Comparison of ENCODE assay signal across 11 cellular contexts in genomic region chr13:50026788-50027473, GRCh38. TPM values are rescaled to one million over a fixed set of nuclear protein-coding genes. Genes with fewer than 3 reads are reported as not detected.
DNase-seq lines count a peak whose midpoint lies in the region; ATAC-seq, FAIRE-seq and TF ChIP-seq lines count a peak whose summit lies in the region.
"Had no signal": no experiment of that assay in that cellular context is flagged by ENCODE, and none has a peak within 500 bp of the region (broad histone marks: within the 10 kb centered on the region; RNA-seq: fewer than 3 reads in every experiment).

No MANE protein-coding gene starts in this region.

- H3K4me2 ChIP-seq in HepG2 (ENCODE audit: low read depth, low read length) = no peak overlapping the region

- no peak overlapping the region for H3K27ac Mint-ChIP-seq in MCF 10A (ENCODE audit: low read depth, unreplicated experiment)

- WGBS in HepG2 (ENCODE audit: low lambda C conversion rate) = 99% methylated on average over 2 of the region's 2 CpGs

- H4K20me1 ChIP-seq in HepG2 (ENCODE audit: insufficient read depth, low read length) = no peaks in the 10 kb centered on the region

- TF ChIP-seq RAD21 in HepG2 (CRISPR knock-in tag; IDR thresholded peaks at IDR 0.05) = no peak

- H3K27me3 ChIP-seq in HepG2 (ENCODE audit: control insufficient read depth in 1 of 2, insufficient read depth in 2 of 2, low read length in 2 of 2) (no peaks in the 10 kb centered on the region), ascending aorta (no peaks in the 10 kb centered on the region)

- ATAC-seq in GM18867 (IDR thresholded peaks at IDR 0.05; ENCODE audit: unreplicated experiment) (peak; percentile 100), GM21619 (IDR thresholded peaks at IDR 0.05; ENCODE audit: unreplicated experiment) (peak; percentile 100), HG03280 (IDR thresholded peaks at IDR 0.05; ENCODE audit: unreplicated experiment) (peak; percentile 99), HepG2 (no peak)

- no peak for DNase-seq in HepG2 (ENCODE audit: low spot score)
- DNase-seq in ascending aorta (ENCODE audit: low spot score in 2 of 2) = no peak
- no peak for DNase-seq in NCI-H1105 (lab: John Stamatoyannopoulos, UW)
- DNase-seq in stimulated activated naive CD4-positive, alpha-beta T cell treated with Interleukin-2 at 50 U/mL for 16 hours (lab: John Stamatoyannopoulos, UW) = no peak
- DNase-seq in MCF 10A (ENCODE audit: unreplicated experiment) = no peak
- DNase-seq: DMS79, NCI-H69 had no signal

- TF ChIP-seq POLR2A in HepG2 (IDR thresholded peaks at IDR 0.05; ENCODE audit: insufficient read depth in 1 of 2, low read depth in 2 of 2, low read length in 2 of 2) = no peak

- 0 out of 2 replicates have a peak, but pooled peaks cover 9% of the 10 kb centered on the region for H3K4me1 ChIP-seq in HepG2 (ENCODE audit: insufficient read depth, low read length)
- no peaks in the 10 kb centered on the region for H3K4me1 ChIP-seq in ascending aorta

- in situ Hi-C loops in HepG2 (cut with HindIII; ENCODE audit: extremely low pct_ligation_motif_present, low pct_unique_long_range_greater_than_20kb) = no loop called here

- H3K4me3 ChIP-seq in HepG2 (replicated peaks in 1 of 3; ENCODE audit: insufficient read depth in 1 of 3, low read depth in 2 of 3, low read length in 3 of 3) = no peak overlapping the region
- H3K4me3 ChIP-seq in ascending aorta = no peak overlapping the region

- H3K79me2 ChIP-seq in HepG2 (ENCODE audit: insufficient read depth, low read length) = no peaks in the 10 kb centered on the region

- no peak for TF ChIP-seq CTCF in HepG2 (CRISPR knock-in tag; IDR thresholded peaks at IDR 0.05)
- TF ChIP-seq CTCF in ascending aorta (IDR thresholded peaks at IDR 0.05) = no peak
- no peak for TF ChIP-seq CTCF in MCF 10A (IDR thresholded peaks at IDR 0.05; ENCODE audit: unreplicated experiment)

- CTCF ChIA-PET in HepG2 (lab: Yijun Ruan, JAX; ENCODE audit: low intra/inter-chr PET ratio, low total read pairs) = no interaction called here
- CTCF ChIA-PET in MCF 10A (lab: Yijun Ruan, JAX) = no interaction called here

- POLR2A ChIA-PET in HepG2 (lab: Yijun Ruan, JAX) = no interaction called here
- POLR2A ChIA-PET in MCF 10A (lab: Yijun Ruan, JAX) = interaction anchor here (0.8 kb wide), 1 partner anchor 25 kb away, joined by 4 read pairs; no protein-coding TSS in a partner anchor

- BruUV-seq in HepG2 (replicated peaks; lab: Mats Ljungman, UMichigan) = no TSS peak
- BruUV-seq in MCF 10A (replicated peaks; lab: Mats Ljungman, UMichigan) = no TSS peak

- H3K27me3 Mint-ChIP-seq in MCF 10A (ENCODE audit: insufficient read depth, unreplicated experiment) = no peaks in the 10 kb centered on the region

- no peaks in the 10 kb centered on the region for H3K9me3 ChIP-seq in HepG2 (ENCODE audit: low read length)
- no peaks in the 10 kb centered on the region for H3K9me3 ChIP-seq in ascending aorta

- H3K36me3 Mint-ChIP-seq in MCF 10A (ENCODE audit: insufficient read depth, unreplicated experiment) = peaks cover 31% of the 10 kb centered on the region

- no peaks in the 10 kb centered on the region for H3K36me3 ChIP-seq in HepG2 (replicated peaks in 1 of 2; ENCODE audit: control insufficient read depth in 1 of 2, insufficient read depth in 2 of 2, low read length in 2 of 2)
- peaks cover 3 to 20% of the 10 kb centered on the region in 2 donors for H3K36me3 ChIP-seq in ascending aorta

- intact Hi-C loops in HepG2 (cut with micrococcal nuclease; ENCODE audit: unreplicated experiment) (no loop called here), ascending aorta (cut with DNase I) (no loop called here), MCF 10A (cut with micrococcal nuclease) (no loop called here)

- no peaks in the 10 kb centered on the region for H3K9me3 Mint-ChIP-seq in MCF 10A (ENCODE audit: unreplicated experiment)

- H3K27ac ChIP-seq in HepG2 (ENCODE audit: extremely low read length, insufficient read depth, low read length) (no peak overlapping the region), ascending aorta (no peak overlapping the region)

- H3K4me3 Mint-ChIP-seq in MCF 10A (ENCODE audit: unreplicated experiment) = no peak overlapping the region

- no peak for FAIRE-seq in HepG2 (lab: Jason Lieb, UNC)
- FAIRE-seq: TTC549 had no signal

- TF ChIP-seq EP300 in HepG2 (IDR thresholded peaks at IDR 0.05; ENCODE audit: low read depth in 2 of 2, low read length in 2 of 2) = no peak
- TF ChIP-seq EP300 in HepG2 (CRISPR knock-in tag; IDR thresholded peaks at IDR 0.05; ENCODE audit: borderline replicate concordance) = no peak

- no peak overlapping the region for H2AFZ ChIP-seq in HepG2 (ENCODE audit: low read length)

- peaks cover 6% of the 10 kb centered on the region for H3K4me1 Mint-ChIP-seq in MCF 10A (ENCODE audit: insufficient read depth, unreplicated experiment)

- H3K9ac ChIP-seq in HepG2 (ENCODE audit: insufficient read depth, low read depth, low read length) = no peak overlapping the region

TF ChIP-seq in HepG2, 621 proteins besides CTCF, POLR2A, EP300 and RAD21:
- TF ChIP-seq ZNF432 (CRISPR knock-in tag; IDR thresholded peaks at IDR 0.05; ENCODE audit: borderline replicate concordance) (no peak), MAFK (conservative IDR thresholded peaks at IDR 0.05 in 1 of 2, IDR thresholded peaks at IDR 0.05 in 1 of 2; ENCODE audit: low read length in 2 of 2) (peak; percentile 98 to 99), MAFF (IDR thresholded peaks at IDR 0.05; ENCODE audit: low read depth, low read length) (peak; percentile 98)
TF ChIP-seq in HepG2: peak in this region for 2.

RNA-seq across cellular contexts. Expression of gene KCNRG, which starts 11.7 kb away (rescaled TPM):
- total RNA-seq in HepG2 (2016; rRNA removed; fragmentation: Illumina TruSeq; extraction: Trizol) (0.94 and 1.0 TPM in 2 replicates), ascending aorta (3.3 TPM), MCF 10A (2022) (0.28 and 0.49 TPM in 2 replicates)
- 0.26 TPM in 1 of 2 replicates, not detected in the other for total RNA-seq in HepG2 (2016; cell fraction: cytosol; rRNA removed; fragmentation: Illumina TruSeq; extraction: Trizol; ENCODE audit: low read depth)
- total RNA-seq in HepG2 (2016; cell fraction: insoluble cytoplasmic fraction; rRNA removed; fragmentation: Illumina TruSeq; extraction: Trizol) = 0.69 and 1.00 TPM in 2 replicates
- 0.46 and 0.62 TPM in 2 replicates for total RNA-seq in HepG2 (2016; cell fraction: membrane; rRNA removed; fragmentation: Illumina TruSeq; extraction: Trizol)
- total RNA-seq in HepG2 (2016; cell fraction: nucleus; rRNA removed; fragmentation: Illumina TruSeq; extraction: Trizol) = 0.59 and 0.60 TPM in 2 replicates
- 0.98 and 1.5 TPM in 2 replicates for polyA plus RNA-seq in HepG2 (2011; rRNA removed)
- 0.43 and 0.60 TPM in 2 replicates for polyA plus RNA-seq in HepG2 (2011; cell fraction: cytosol; rRNA removed)
- polyA plus RNA-seq in HepG2 (2011; cell fraction: nucleus; rRNA removed) = 0.50 and 0.66 TPM in 2 replicates
- polyA plus RNA-seq in HepG2 (2012) = 0.23 and 0.53 TPM in 2 replicates
- 0.23 and 0.28 TPM in 2 replicates for polyA plus RNA-seq in HepG2 (2016; cell fraction: cytosol; fragmentation: Illumina TruSeq; extraction: Trizol; ENCODE audit: low read depth)
- polyA plus RNA-seq in HepG2 (2016; cell fraction: insoluble cytoplasmic fraction; fragmentation: Illumina TruSeq; extraction: Trizol; ENCODE audit: low read depth) = 0.28 and 0.70 TPM in 2 replicates
- 0.38 and 0.57 TPM in 2 replicates for polyA plus RNA-seq in HepG2 (2016; cell fraction: membrane; fragmentation: Illumina TruSeq; extraction: Trizol; ENCODE audit: low read depth)
- 0.92 and 1.1 TPM in 2 replicates for polyA plus RNA-seq in HepG2 (2016; cell fraction: nucleus; fragmentation: Illumina TruSeq; extraction: Trizol; ENCODE audit: insufficient read depth, low read depth)
- polyA minus RNA-seq in HepG2 (2011; rRNA and poly(A)+ RNA removed; ENCODE audit: low replicate concordance) = 1.6 and 3.4 TPM in 2 replicates
- 0.79 and 0.97 TPM in 2 replicates for polyA minus RNA-seq in HepG2 (2011; cell fraction: cytosol; rRNA and poly(A)+ RNA removed)
- 6.3 and 7.2 TPM in 2 replicates for polyA minus RNA-seq in HepG2 (2011; cell fraction: nucleus; rRNA and poly(A)+ RNA removed)

RNA-seq across cellular contexts. Expression of gene TRIM13, which starts 30.1 kb away (rescaled TPM):
- total RNA-seq in HepG2 (2016; rRNA removed; fragmentation: Illumina TruSeq; extraction: Trizol) = 18.8 and 22.0 TPM in 2 replicates
- total RNA-seq in HepG2 (2016; cell fraction: cytosol; rRNA removed; fragmentation: Illumina TruSeq; extraction: Trizol; ENCODE audit: low read depth) = 3.8 and 4.1 TPM in 2 replicates
- 17.5 and 19.2 TPM in 2 replicates for total RNA-seq in HepG2 (2016; cell fraction: insoluble cytoplasmic fraction; rRNA removed; fragmentation: Illumina TruSeq; extraction: Trizol)
- 9.3 and 10.2 TPM in 2 replicates for total RNA-seq in HepG2 (2016; cell fraction: membrane; rRNA removed; fragmentation: Illumina TruSeq; extraction: Trizol)
- total RNA-seq in HepG2 (2016; cell fraction: nucleus; rRNA removed; fragmentation: Illumina TruSeq; extraction: Trizol) = 27.0 and 27.5 TPM in 2 replicates
- polyA plus RNA-seq in HepG2 (2011; rRNA removed) = 22.5 and 24.4 TPM in 2 replicates
- polyA plus RNA-seq in HepG2 (2011; cell fraction: cytosol; rRNA removed) = 8.9 and 14.0 TPM in 2 replicates
- polyA plus RNA-seq in HepG2 (2011; cell fraction: nucleus; rRNA removed) = 21.8 and 30.3 TPM in 2 replicates
- polyA plus RNA-seq in HepG2 (2012) = 23.7 and 25.7 TPM in 2 replicates
- polyA plus RNA-seq in HepG2 (2016; cell fraction: cytosol; fragmentation: Illumina TruSeq; extraction: Trizol; ENCODE audit: low read depth) = 4.4 and 5.2 TPM in 2 replicates
- polyA plus RNA-seq in HepG2 (2016; cell fraction: insoluble cytoplasmic fraction; fragmentation: Illumina TruSeq; extraction: Trizol; ENCODE audit: low read depth) = 14.1 and 15.8 TPM in 2 replicates
- polyA plus RNA-seq in HepG2 (2016; cell fraction: membrane; fragmentation: Illumina TruSeq; extraction: Trizol; ENCODE audit: low read depth) = 9.0 and 9.8 TPM in 2 replicates
- polyA plus RNA-seq in HepG2 (2016; cell fraction: nucleus; fragmentation: Illumina TruSeq; extraction: Trizol; ENCODE audit: insufficient read depth, low read depth) = 60.4 and 60.6 TPM in 2 replicates
- polyA minus RNA-seq in HepG2 (2011; rRNA and poly(A)+ RNA removed; ENCODE audit: low replicate concordance) = 7.9 TPM in 2 replicates
- 8.6 and 10.7 TPM in 2 replicates for polyA minus RNA-seq in HepG2 (2011; cell fraction: cytosol; rRNA and poly(A)+ RNA removed)
- 11.3 and 14.4 TPM in 2 replicates for polyA minus RNA-seq in HepG2 (2011; cell fraction: nucleus; rRNA and poly(A)+ RNA removed)
- 13.4 TPM for total RNA-seq in ascending aorta
- total RNA-seq in MCF 10A (2022) = 17.5 and 19.0 TPM in 2 replicates
